ENCODE assay signal across 1 cellular context in the genomic region with DNA sequence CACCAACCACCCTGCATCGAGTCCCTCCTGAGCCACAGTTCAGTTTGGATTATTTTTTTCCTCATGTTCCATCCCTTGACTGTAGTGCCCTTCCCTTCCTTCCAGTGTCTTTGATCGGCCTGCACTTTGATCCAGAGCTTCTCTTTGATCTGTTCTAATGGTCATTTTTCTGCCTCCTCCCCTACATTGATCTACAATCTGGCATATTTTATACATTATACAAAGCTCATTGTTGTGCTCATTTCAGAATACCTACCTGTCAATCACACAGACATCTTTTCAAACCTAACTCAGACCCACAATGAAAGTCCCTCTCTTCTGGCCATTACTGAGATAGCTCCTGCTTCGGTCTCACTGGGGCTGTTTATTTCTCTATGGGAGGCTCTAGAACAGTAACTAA.
TF ChIP-seq lines count a peak whose summit lies in the region.
"Not testable (repeated sequence)": the region's sequence is repeated elsewhere in the genome, so short reads cannot be mapped to it uniquely, and the experiment has no call there.

No MANE protein-coding gene starts in this region.

TF ChIP-seq in HepG2, 621 proteins besides CTCF, POLR2A, EP300 and RAD21 (continued from another document):
- TF ChIP-seq ARID5B (CRISPR knock-in tag; IDR thresholded peaks at IDR 0.05) (peak; percentile 78), MEIS2 (CRISPR knock-in tag; IDR thresholded peaks at IDR 0.05) (peak; percentile 70; the same call in 1 of the 2 replicates), NFIC (IDR thresholded peaks at IDR 0.05; ENCODE audit: low read length) (0 out of 2 replicates have a peak, but pooled peaks have one; percentile 18), GATAD2A (CRISPR knock-in tag; IDR thresholded peaks at IDR 0.05) (0 out of 2 replicates have a peak, but pooled peaks have one; percentile 22), MIXL1 (CRISPR knock-in tag; IDR thresholded peaks at IDR 0.05) (0 out of 2 replicates have a peak, but pooled peaks have one; percentile 13), RARA (CRISPR knock-in tag; IDR thresholded peaks at IDR 0.05) (peak; percentile 35; the same call in 1 of the 2 replicates), HMG20A (CRISPR knock-in tag; IDR thresholded peaks at IDR 0.05; ENCODE audit: borderline replicate concordance) (peak; percentile 57; the same call in 1 of the 2 replicates), SAP130 (CRISPR knock-in tag; IDR thresholded peaks at IDR 0.05; ENCODE audit: low read depth) (peak; percentile 45), TCF7 (IDR thresholded peaks at IDR 0.05; ENCODE audit: low read depth) (peak; percentile 87), RCOR2 (CRISPR knock-in tag; IDR thresholded peaks at IDR 0.05) (peak; percentile 50; the same call in 1 of the 2 replicates), HNF4A (CRISPR knock-in tag; IDR thresholded peaks at IDR 0.05) (peak; percentile 71), SOX13 (IDR thresholded peaks at IDR 0.05) (peak; percentile 22; the same call in 1 of the 2 replicates), SOX13 (CRISPR knock-in tag; conservative IDR thresholded peaks at IDR 0.05 in 1 of 2, IDR thresholded peaks at IDR 0.05 in 1 of 2) (peak in 1 of 2 experiments; percentile 83; a peak in 2 of 4 replicates), SALL1 (CRISPR knock-in tag; IDR thresholded peaks at IDR 0.05) (peak; percentile 74; the same call in 1 of the 2 replicates), CREM (IDR thresholded peaks at IDR 0.05) (peak; percentile 62), ELF3 (CRISPR knock-in tag; IDR thresholded peaks at IDR 0.05) (peak; percentile 38; the same call in 1 of the 2 replicates)
- TF ChIP-seq, protein P1, sequence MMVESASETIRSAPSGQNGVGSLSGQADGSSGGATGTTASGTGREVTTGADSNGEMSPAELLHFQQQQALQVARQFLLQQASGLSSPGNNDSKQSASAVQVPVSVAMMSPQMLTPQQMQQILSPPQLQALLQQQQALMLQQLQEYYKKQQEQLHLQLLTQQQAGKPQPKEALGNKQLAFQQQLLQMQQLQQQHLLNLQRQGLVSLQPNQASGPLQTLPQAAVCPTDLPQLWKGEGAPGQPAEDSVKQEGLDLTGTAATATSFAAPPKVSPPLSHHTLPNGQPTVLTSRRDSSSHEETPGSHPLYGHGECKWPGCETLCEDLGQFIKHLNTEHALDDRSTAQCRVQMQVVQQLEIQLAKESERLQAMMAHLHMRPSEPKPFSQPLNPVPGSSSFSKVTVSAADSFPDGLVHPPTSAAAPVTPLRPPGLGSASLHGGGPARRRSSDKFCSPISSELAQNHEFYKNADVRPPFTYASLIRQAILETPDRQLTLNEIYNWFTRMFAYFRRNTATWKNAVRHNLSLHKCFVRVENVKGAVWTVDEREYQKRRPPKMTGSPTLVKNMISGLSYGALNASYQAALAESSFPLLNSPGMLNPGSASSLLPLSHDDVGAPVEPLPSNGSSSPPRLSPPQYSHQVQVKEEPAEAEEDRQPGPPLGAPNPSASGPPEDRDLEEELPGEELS (CRISPR knock-in tag; IDR thresholded peaks at IDR 0.05) = peak; percentile 59
- TF ChIP-seq, protein P2, sequence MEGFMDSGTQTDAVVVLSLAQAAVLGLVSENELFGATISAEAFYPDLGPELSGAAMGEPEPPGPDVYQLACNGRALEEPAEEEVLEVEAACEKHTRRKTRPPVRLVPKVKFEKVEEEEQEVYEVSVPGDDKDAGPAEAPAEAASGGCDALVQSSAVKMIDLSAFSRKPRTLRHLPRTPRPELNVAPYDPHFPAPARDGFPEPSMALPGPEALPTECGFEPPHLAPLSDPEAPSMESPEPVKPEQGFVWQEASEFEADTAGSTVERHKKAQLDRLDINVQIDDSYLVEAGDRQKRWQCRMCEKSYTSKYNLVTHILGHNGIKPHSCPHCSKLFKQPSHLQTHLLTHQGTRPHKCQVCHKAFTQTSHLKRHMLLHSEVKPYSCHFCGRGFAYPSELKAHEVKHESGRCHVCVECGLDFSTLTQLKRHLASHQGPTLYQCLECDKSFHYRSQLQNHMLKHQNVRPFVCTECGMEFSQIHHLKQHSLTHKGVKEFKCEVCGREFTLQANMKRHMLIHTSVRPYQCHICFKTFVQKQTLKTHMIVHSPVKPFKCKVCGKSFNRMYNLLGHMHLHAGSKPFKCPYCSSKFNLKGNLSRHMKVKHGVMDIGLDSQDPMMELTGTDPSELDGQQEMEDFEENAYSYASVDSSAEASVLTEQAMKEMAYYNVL (CRISPR knock-in tag; IDR thresholded peaks at IDR 0.05; ENCODE audit: borderline replicate concordance) = peak; percentile 54; the same call in 1 of the 2 replicates
- TF ChIP-seq, protein P3, sequence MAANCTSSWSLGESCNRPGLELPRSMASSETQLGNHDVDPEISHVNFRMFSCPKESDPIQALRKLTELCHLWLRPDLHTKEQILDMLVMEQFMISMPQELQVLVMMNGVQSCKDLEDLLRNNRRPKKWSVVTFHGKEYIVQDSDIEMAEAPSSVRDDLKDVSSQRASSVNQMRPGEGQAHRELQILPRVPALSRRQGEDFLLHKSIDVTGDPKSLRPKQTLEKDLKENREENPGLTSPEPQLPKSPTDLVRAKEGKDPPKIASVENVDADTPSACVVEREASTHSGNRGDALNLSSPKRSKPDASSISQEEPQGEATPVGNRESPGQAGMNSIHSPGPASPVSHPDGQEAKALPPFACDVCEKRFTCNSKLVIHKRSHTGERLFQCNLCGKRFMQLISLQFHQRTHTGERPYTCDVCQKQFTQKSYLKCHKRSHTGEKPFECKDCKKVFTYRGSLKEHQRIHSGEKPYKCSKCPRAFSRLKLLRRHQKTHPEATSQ (CRISPR knock-in tag; IDR thresholded peaks at IDR 0.05; ENCODE audit: borderline replicate concordance) = peak; percentile 17; the same call in 1 of the 2 replicates
- TF ChIP-seq, protein P4, sequence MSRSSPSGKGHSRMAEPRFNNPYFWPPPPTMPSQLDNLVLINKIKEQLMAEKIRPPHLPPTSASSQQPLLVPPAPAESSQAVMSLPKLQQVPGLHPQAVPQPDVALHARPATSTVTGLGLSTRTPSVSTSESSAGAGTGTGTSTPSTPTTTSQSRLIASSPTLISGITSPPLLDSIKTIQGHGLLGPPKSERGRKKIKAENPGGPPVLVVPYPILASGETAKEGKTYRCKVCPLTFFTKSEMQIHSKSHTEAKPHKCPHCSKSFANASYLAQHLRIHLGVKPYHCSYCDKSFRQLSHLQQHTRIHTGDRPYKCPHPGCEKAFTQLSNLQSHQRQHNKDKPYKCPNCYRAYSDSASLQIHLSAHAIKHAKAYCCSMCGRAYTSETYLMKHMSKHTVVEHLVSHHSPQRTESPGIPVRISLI (CRISPR knock-in tag; IDR thresholded peaks at IDR 0.05; ENCODE audit: borderline replicate concordance) = peak; percentile 38; the same call in 1 of the 2 replicates
- TF ChIP-seq, protein P5, sequence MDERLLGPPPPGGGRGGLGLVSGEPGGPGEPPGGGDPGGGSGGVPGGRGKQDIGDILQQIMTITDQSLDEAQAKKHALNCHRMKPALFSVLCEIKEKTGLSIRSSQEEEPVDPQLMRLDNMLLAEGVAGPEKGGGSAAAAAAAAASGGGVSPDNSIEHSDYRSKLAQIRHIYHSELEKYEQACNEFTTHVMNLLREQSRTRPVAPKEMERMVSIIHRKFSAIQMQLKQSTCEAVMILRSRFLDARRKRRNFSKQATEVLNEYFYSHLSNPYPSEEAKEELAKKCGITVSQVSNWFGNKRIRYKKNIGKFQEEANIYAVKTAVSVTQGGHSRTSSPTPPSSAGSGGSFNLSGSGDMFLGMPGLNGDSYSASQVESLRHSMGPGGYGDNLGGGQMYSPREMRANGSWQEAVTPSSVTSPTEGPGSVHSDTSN (CRISPR knock-in tag; IDR thresholded peaks at IDR 0.05) = peak; percentile 77
- not testable (repeated sequence) for TF ChIP-seq CREM (CRISPR knock-in tag; IDR thresholded peaks at IDR 0.05)
